ENCODE assay signal across 3 cellular contexts in genomic region chr22:18914558-18914957, GRCh38. TPM values are rescaled to one million over a fixed set of nuclear protein-coding genes. Genes with fewer than 3 reads are reported as not detected.
"Had no signal": no experiment of that assay in that cellular context is flagged by ENCODE, and none has a peak within 500 bp of the region (broad histone marks: within the 10 kb centered on the region; RNA-seq: fewer than 3 reads in every experiment).

No MANE protein-coding gene starts in this region.

RNA-seq across cellular contexts. Expression of gene PRODH, which starts 21.5 kb away (rescaled TPM):
- total RNA-seq: GM23248, H4, HFFc6 had no signal
- polyA plus RNA-seq: GM23248 had no signal
